ENCODE assay signal across 31 cellular contexts in genomic region chr9:30609713-30610112, GRCh38.
"Had no signal": no experiment of that assay in that cellular context is flagged by ENCODE, and none has a peak within 500 bp of the region (broad histone marks: within the 10 kb centered on the region; RNA-seq: fewer than 3 reads in every experiment).

No MANE protein-coding gene starts in this region.

- H3K36me3 ChIP-seq: adrenal gland, brain microvascular endothelial cell, Peyer's patch had no signal

- H3K4me3 ChIP-seq: adrenal gland, Peyer's patch had no signal

- ATAC-seq: activated CD8-positive, alpha-beta T cell treated with anti-CD3 and anti-CD28 coated beads for 36 hours; PC-3; Right ventricle myocardium inferior had no signal

- H3K27me3 ChIP-seq: adrenal gland, brain microvascular endothelial cell, Peyer's patch had no signal

- H3K27ac ChIP-seq: adrenal gland, brain microvascular endothelial cell, Peyer's patch had no signal

- DNase-seq: activated CD4-positive, alpha-beta T cell treated with anti-CD3 and anti-CD28 coated beads, Interleukin-2, amount 10 ng/mL, durations not matched to agents 24 days and 14 days; activated CD4-positive, alpha-beta T cell treated with anti-CD3 and anti-CD28 coated beads, Interleukin-2, amount 50 U/mL, for 4 hours; activated CD8-positive, alpha-beta T cell treated with anti-CD3 and anti-CD28 coated beads for 36 hours; activated gamma-delta T cell; activated naive CD4-positive, alpha-beta T cell treated with Interleukin-2 at 50 U/mL for 16 hours; activated T-cell treated with anti-CD3 and anti-CD28 coated beads, Interleukin-2, amount 50 U/mL, for 24 hours; adrenal gland; anterior cingulate cortex; brain microvascular endothelial cell; central memory CD4-positive, alpha-beta T cell; Kasumi-1; KG1; NCI-H1105; NCI-H1417 treated with DMSO at 0.1 percent for 48 hours; NCI-H1694; NCI-H1930; NCI-H2081 treated with DMSO at 0.1 percent for 48 hours; NCI-H226; NCI-H446 treated with DMSO at 0.1 percent for 48 hours; NCI-H524; NCI-H69; NCI-H82; PC-3; Peyer's patch; RPMI8226; SIG-M5 had no signal

- H3K36me3 Mint-ChIP-seq: activated naive CD4-positive, alpha-beta T cell treated with anti-CD3 and anti-CD28 coated beads, Interleukin-2, amount 50 U/mL, for 24 hours had no signal

- H3K9me3 ChIP-seq: Peyer's patch had no signal

- H3K4me1 ChIP-seq: adrenal gland, Peyer's patch had no signal

- H3K9me3 Mint-ChIP-seq: activated CD4-positive, alpha-beta T cell treated with anti-CD3 and anti-CD28 coated beads, Interleukin-2, amount 10 ng/mL, durations not matched to agents 24 days and 14 days; activated CD8-positive, alpha-beta T cell treated with anti-CD3 and anti-CD28 coated beads for 36 hours had no signal

- H3K27ac Mint-ChIP-seq: activated CD4-positive, alpha-beta T cell treated with anti-CD3 and anti-CD28 coated beads, Interleukin-2, amount 10 ng/mL, durations not matched to agents 24 days and 14 days; activated CD8-positive, alpha-beta T cell treated with anti-CD3 and anti-CD28 coated beads for 36 hours; activated naive CD4-positive, alpha-beta T cell treated with anti-CD3 and anti-CD28 coated beads, Interleukin-2, amount 50 U/mL, for 24 hours; activated T-cell treated with anti-CD3 and anti-CD28 coated beads, Interleukin-2, amount 50 U/mL, for 24 hours; activated T-helper 2 cell treated with anti-CD3 and anti-CD28 coated beads, Interferon-gamma antibody, Interleukin-2, Interleukin-4, amounts not matched to agents 10 μg/mL and 5 μg/mL and 100 μg/mL, durations not matched to agents 14 hours and 24 hours and 36 hours; T-helper 1 cell treated with Interleukin-12 subunit alpha and Interleukin-12 subunit beta and Interleukin-4 antibody, amounts not matched to agents 30 μg/mL and 1 μg/mL, for 36 hours; T-helper 2 cell treated with Interferon-gamma antibody and Interleukin-4, amounts not matched to agents 5 μg/mL and 100 μg/mL, for 36 hours had no signal
